10 cellular contexts compared by ENCODE assay signal in genomic region chr12:132622437-132623071, GRCh38. TPM values are rescaled to one million over a fixed set of nuclear protein-coding genes. Genes with fewer than 3 reads are reported as not detected.
DNase-seq lines count a peak whose midpoint lies in the region; ATAC-seq and TF ChIP-seq lines count a peak whose summit lies in the region.
"Had no signal": no experiment of that assay in that cellular context is flagged by ENCODE, and none has a peak within 500 bp of the region (broad histone marks: within the 10 kb centered on the region; RNA-seq: fewer than 3 reads in every experiment).

No MANE protein-coding gene starts in this region.

- H3K36me3 ChIP-seq in osteoblast (ENCODE audit: insufficient read depth, low read length) = no peaks in the 10 kb centered on the region

- H3K9me3 ChIP-seq in osteoblast (ENCODE audit: low read depth, low read length) = no peaks in the 10 kb centered on the region

- H3K4me3 ChIP-seq in fibroblast of pulmonary artery (replicated peaks; ENCODE audit: low read depth, low read length) (peak overlapping the region; percentile 12), osteoblast (ENCODE audit: insufficient read depth, low read length) (peak overlapping the region; percentile 34)

- TF ChIP-seq CTCF in fibroblast of pulmonary artery (IDR thresholded peaks at IDR 0.05; ENCODE audit: low read length, missing control alignments) (no peak), osteoblast (IDR thresholded peaks at IDR 0.05; ENCODE audit: extremely low read depth, low read depth, low read length) (no peak)

- H3K79me2 ChIP-seq in osteoblast (ENCODE audit: insufficient read depth, low read length) = no peaks in the 10 kb centered on the region

- ATAC-seq in GM19351 (IDR thresholded peaks at IDR 0.05; ENCODE audit: unreplicated experiment) = no peak

- H3K27me3 ChIP-seq in osteoblast (ENCODE audit: insufficient read depth, low read length) = peaks cover 20% of the 10 kb centered on the region

- DNase-seq in EL (peak; percentile 81), SHP77 treated with DMSO at 0.1 percent for 48 hours (lab: John Stamatoyannopoulos, UW) (peak; percentile 7), fibroblast of pulmonary artery (ENCODE audit: low read depth) (peak; percentile 88), osteoblast (ENCODE audit: insufficient read length, low spot score, missing footprints) (peak; percentile 100), DMS79 (lab: John Stamatoyannopoulos, UW) (no peak), GF-D8 (lab: John Stamatoyannopoulos, UW) (no peak)
- no peak for DNase-seq in stimulated activated CD4-positive, alpha-beta T cell treated with anti-CD3 and anti-CD28 coated beads, Interleukin-2, amount 100 ng/mL, for 24 hours
- DNase-seq: NCI-H1092 had no signal

- H3K4me1 ChIP-seq in osteoblast (ENCODE audit: insufficient read depth, low read length) = peaks cover 9% of the 10 kb centered on the region

- peak overlapping the region; percentile 61 for H2AFZ ChIP-seq in osteoblast (ENCODE audit: low read length)

- peak overlapping the region; percentile 66 for H3K4me2 ChIP-seq in osteoblast (ENCODE audit: insufficient read depth, low read length)

- peak overlapping the region; percentile 5 for H3K27ac ChIP-seq in osteoblast (ENCODE audit: low read depth, low read length)

- no peaks in the 10 kb centered on the region for H4K20me1 ChIP-seq in osteoblast (ENCODE audit: insufficient read depth, low read length)

RNA-seq across cellular contexts. Expression of gene P2RX2, which starts 4.0 kb away (rescaled TPM):
- not detected in 2 replicates for total RNA-seq in osteoblast
- total RNA-seq: lower leg skin had no signal

RNA-seq across cellular contexts. Expression of gene LRCOL1, which starts 12.2 kb away (rescaled TPM):
- not detected in 2 replicates for total RNA-seq in osteoblast
- total RNA-seq: lower leg skin had no signal

Comparison
In these comparisons a context has a peak if more than half of its experiments do, and no peak if none do; other contexts are left out.
1. DNase-seq: peak in EL (single experiment), SHP77 treated with DMSO at 0.1 percent for 48 hours (single experiment), fibroblast of pulmonary artery (single experiment) and osteoblast (single experiment); none in DMS79 (single experiment), stimulated activated CD4-positive, alpha-beta T cell treated with anti-CD3 and anti-CD28 coated beads, Interleukin-2, amount 100 ng/mL, for 24 hours (0 of 2) and GF-D8 (single experiment).